1 cellular context compared by ENCODE assay signal in genomic region chr1:241697640-241698018, GRCh38.
A peak's percentile ranks its signal among the peaks of the same experiment; 100 is the strongest.
TF ChIP-seq lines count a peak whose summit lies in the region.

No MANE protein-coding gene starts in this region.

TF ChIP-seq in K562, 482 proteins besides CTCF, POLR2A, EP300 and RAD21:
- TF ChIP-seq ZFP36 (IDR thresholded peaks at IDR 0.05; ENCODE audit: low read depth, low read length, partially characterized antibody) (no peak), ZNF175 (CRISPR knock-in tag; IDR thresholded peaks at IDR 0.05; ENCODE audit: low read depth) (peak; percentile 50; the same call in 1 of the 2 replicates), ASH1L (IDR thresholded peaks at IDR 0.05; ENCODE audit: borderline replicate concordance, low read depth, partially characterized antibody) (peak; percentile 11), ZNF512 (tag; IDR thresholded peaks at IDR 0.05) (peak; percentile 63), DEAF1 (CRISPR knock-in tag; IDR thresholded peaks at IDR 0.05) (no peak), NFYB (IDR thresholded peaks at IDR 0.05; ENCODE audit: extremely low read depth, insufficient read length) (no peak), ZNF24 (IDR thresholded peaks at IDR 0.05) (no peak), ZNF766 (CRISPR knock-in tag; conservative IDR thresholded peaks at IDR 0.05) (peak; percentile 10; the same call in 1 of the 2 replicates), ZNF3 (CRISPR knock-in tag; IDR thresholded peaks at IDR 0.05) (no peak), RBM15 (IDR thresholded peaks at IDR 0.05; ENCODE audit: insufficient read depth, low read length) (no peak), TRIM24 (IDR thresholded peaks at IDR 0.05) (no peak)
